In the genomic region with DNA sequence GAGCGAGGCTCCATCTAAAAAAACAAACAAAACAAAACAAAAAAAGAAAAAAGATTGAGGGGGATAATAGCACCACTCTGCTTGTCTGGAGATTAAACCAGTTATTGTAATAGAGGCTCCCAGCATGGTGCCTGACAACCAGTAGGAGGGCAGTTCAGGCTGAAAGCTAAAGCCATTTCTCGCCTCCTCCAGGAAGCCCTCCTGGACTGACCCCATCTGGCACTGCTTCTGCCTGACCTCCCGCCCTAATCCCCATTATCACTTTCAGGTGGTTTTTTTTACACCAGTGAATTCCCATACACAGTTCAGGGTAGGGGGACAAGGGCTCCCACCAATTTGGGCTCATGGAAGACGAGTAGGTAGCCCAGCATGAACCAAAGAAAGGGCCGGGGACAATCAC, we compare ENCODE assay signal across 32 cellular contexts. TPM values are rescaled to one million over a fixed set of nuclear protein-coding genes. Genes with fewer than 3 reads are reported as not detected.
"Had no signal": no experiment of that assay in that cellular context is flagged by ENCODE, and none has a peak within 500 bp of the region (broad histone marks: within the 10 kb centered on the region; RNA-seq: fewer than 3 reads in every experiment).

No MANE protein-coding gene starts in this region.

- ATAC-seq: naive thymus-derived CD8-positive, alpha-beta T cell; natural killer cell treated with Interleukin-12 subunit alpha and Interleukin-12 subunit beta and Interleukin-15 and Interleukin-18, amount 100 ng/mL, for 72 hours; psoas muscle; right cardiac atrium; sciatic nerve; stimulated activated memory B cell treated with anti-CD40 and anti-IgM and Interleukin-4, amounts not matched to agents 10 μg/mL and 1 μg/mL and 100 μg/mL, for 72 hours; stimulated activated naive CD8-positive, alpha-beta T cell treated with anti-CD3 and anti-CD28 coated beads, Interleukin-15, amount 100 ng/mL, for 72 hours; stimulated activated naive CD8-positive, alpha-beta T cell treated with anti-CD3 and anti-CD28 coated beads, Interleukin-15, Interleukin-2, amounts not matched to agents 100 U/mL and 50 U/mL, for 24 hours had no signal

- FAIRE-seq: urothelium cell line had no signal

- H3K9me3 ChIP-seq: neutrophil, ovary, psoas muscle, spleen, suprapubic skin, testis, thyroid gland, tibial nerve, upper lobe of left lung had no signal

- H3K4me1 ChIP-seq: parathyroid adenoma, psoas muscle had no signal

- H3K4me2 ChIP-seq: smooth muscle cell had no signal

- H3K9ac ChIP-seq: parathyroid adenoma had no signal

- H3K36me3 ChIP-seq: neutrophil, ovary, spleen, suprapubic skin, thyroid gland, tibial nerve, upper lobe of left lung had no signal

- H3K79me2 ChIP-seq: parathyroid adenoma had no signal

- H2AFZ ChIP-seq: parathyroid adenoma had no signal

- H3K27me3 ChIP-seq: ovary, testis, thyroid gland, tibial nerve, upper lobe of left lung had no signal

- DNase-seq: naive B cell; naive thymus-derived CD8-positive, alpha-beta T cell; nephron progenitor cell; occipital lobe; ovary; posterior cingulate gyrus; psoas muscle; spleen; stimulated activated CD4-positive, alpha-beta T cell treated with anti-CD3 and anti-CD28 coated beads, Interleukin-12 subunit alpha, Interleukin-12 subunit beta, amount 100 ng/mL, for 4 hours; stimulated activated CD4-positive, alpha-beta T cell treated with anti-CD3 and anti-CD28 coated beads, Interleukin-1b, Interleukin-23, amount 100 ng/mL, for 48 hours; stimulated activated CD4-positive, alpha-beta T cell treated with anti-CD3 and anti-CD28 coated beads, Interleukin-4, amount 100 ng/mL, for 1 hour; stimulated activated CD4-positive, alpha-beta T cell treated with anti-CD3 and anti-CD28 coated beads, Interleukin-4, amount 100 ng/mL, for 4 hours; stimulated activated CD8-positive, alpha-beta memory T cell treated with anti-CD3 and anti-CD28 coated beads, Interleukin-4, amount 100 ng/mL, for 48 hours; stimulated activated naive CD4-positive, alpha-beta T cell; stimulated activated naive CD8-positive, alpha-beta T cell treated with anti-CD3 and anti-CD28 coated beads, Interleukin-15, amount 100 ng/mL, for 72 hours; stimulated activated naive CD8-positive, alpha-beta T cell treated with anti-CD3 and anti-CD28 coated beads, Interleukin-15, Interleukin-2, amounts not matched to agents 100 U/mL and 50 U/mL, for 24 hours; substantia nigra; testis; thyroid gland; trophoblast cell; upper lobe of left lung had no signal

- H3K4me3 ChIP-seq: ovary, psoas muscle, skin epidermis, smooth muscle cell, spleen, suprapubic skin, testis, thyroid gland, tibial nerve, upper lobe of left lung had no signal

- H3K27ac ChIP-seq: neutrophil, ovary, parathyroid adenoma, psoas muscle, skin epidermis, spleen, suprapubic skin, testis, thyroid gland, tibial nerve, upper lobe of left lung had no signal

RNA-seq across cellular contexts. Expression of a gene that starts 8.8 kb away (rescaled TPM):
- total RNA-seq: naive thymus-derived CD8-positive, alpha-beta T cell had no signal
- polyA plus RNA-seq: naive thymus-derived CD8-positive, alpha-beta T cell; smooth muscle cell had no signal
